7 cellular contexts compared by ENCODE assay signal in genomic region chr1:201399352-201400126, GRCh38. TPM values are rescaled to one million over a fixed set of nuclear protein-coding genes. Genes with fewer than 3 reads are reported as not detected.
DNase-seq lines count a peak whose midpoint lies in the region; ATAC-seq, FAIRE-seq and TF ChIP-seq lines count a peak whose summit lies in the region.

No MANE protein-coding gene starts in this region.

- H3K4me3 Mint-ChIP-seq in astrocyte (ENCODE audit: unreplicated experiment), result no peak overlapping the region

- WGBS in smooth muscle cell (ENCODE audit: low lambda C conversion rate), result 6% methylated on average over 49 of the region's 62 CpGs

- H3K79me2 ChIP-seq in astrocyte (ENCODE audit: insufficient read depth, low read length) (no peaks in the 10 kb centered on the region), smooth muscle cell (ENCODE audit: low read depth) (no peaks in the 10 kb centered on the region)

- H3K27ac ChIP-seq in astrocyte (ENCODE audit: low read depth, low read length) (no peak overlapping the region), smooth muscle cell (ENCODE audit: low read depth) (no peak overlapping the region)

- no peaks in the 10 kb centered on the region for H3K4me1 ChIP-seq in astrocyte (ENCODE audit: insufficient read depth, low read length)
- H3K4me1 ChIP-seq in smooth muscle cell (ENCODE audit: low read depth), result peaks cover 8% of the 10 kb centered on the region

- ATAC-seq in HG03108 (IDR thresholded peaks at IDR 0.05; ENCODE audit: unreplicated experiment), result no peak

- H3K9me3 Mint-ChIP-seq in astrocyte (ENCODE audit: unreplicated experiment), result no peaks in the 10 kb centered on the region

- H2AFZ ChIP-seq in astrocyte (ENCODE audit: low read depth, low read length), result peak overlapping the region; percentile 71
- H2AFZ ChIP-seq in smooth muscle cell (ENCODE audit: low read depth), result peak overlapping the region; percentile 69

- H4K20me1 ChIP-seq in astrocyte (ENCODE audit: insufficient read depth, low read length) (no peaks in the 10 kb centered on the region), smooth muscle cell (ENCODE audit: low read depth) (no peaks in the 10 kb centered on the region)

- peaks cover 3% of the 10 kb centered on the region for H3K36me3 Mint-ChIP-seq in astrocyte (ENCODE audit: low read depth, unreplicated experiment)

- peaks cover 33% of the 10 kb centered on the region for H3K27me3 Mint-ChIP-seq in astrocyte (ENCODE audit: low read depth, unreplicated experiment)

- H3K4me2 ChIP-seq in astrocyte (ENCODE audit: low read length), result peak overlapping the region; percentile 72
- peak overlapping the region; percentile 84 for H3K4me2 ChIP-seq in smooth muscle cell

- no peak for DNase-seq in LNCaP clone FGC (ENCODE audit: low read depth)
- no peak for DNase-seq in astrocyte (ENCODE audit: low read depth)
- peak; percentile 92 for DNase-seq in islet precursor cell
- DNase-seq in smooth muscle cell (lab: John Stamatoyannopoulos, UW; ENCODE audit: unreplicated experiment), result no peak
- no peak for DNase-seq in HCEC 1CT
- no peak for DNase-seq in stimulated activated CD4-positive, alpha-beta T cell treated with anti-CD3 and anti-CD28 coated beads, Interleukin-1b, Interleukin-23, amount 100 ng/mL, for 48 hours

- H3K27me3 ChIP-seq in astrocyte (ENCODE audit: insufficient read depth, low read length) (peaks cover 64% of the 10 kb centered on the region), smooth muscle cell (ENCODE audit: low read depth) (peaks cover 25% of the 10 kb centered on the region)

- H3K36me3 ChIP-seq in astrocyte (ENCODE audit: insufficient read depth, low read length) (no peaks in the 10 kb centered on the region), smooth muscle cell (ENCODE audit: low read depth) (no peaks in the 10 kb centered on the region)

- H3K4me3 ChIP-seq in LNCaP clone FGC (ENCODE audit: low read depth, low read length) (peak overlapping the region; percentile 93), astrocyte (ENCODE audit: insufficient read depth, low read depth, low read length) (no peak overlapping the region), smooth muscle cell (peak overlapping the region; percentile 48)

- H3F3A ChIP-seq in smooth muscle cell (ENCODE audit: low read depth), result peaks cover 24% of the 10 kb centered on the region

- peaks cover 14% of the 10 kb centered on the region for H3K4me1 Mint-ChIP-seq in astrocyte (ENCODE audit: low read depth, unreplicated experiment)

- H3K9me3 ChIP-seq in astrocyte (ENCODE audit: insufficient read depth, low read depth, low read length) (peaks cover 2% of the 10 kb centered on the region), smooth muscle cell (replicated peaks; ENCODE audit: low read depth) (no peaks in the 10 kb centered on the region)

- no peak for FAIRE-seq in astrocyte (lab: Jason Lieb, UNC)

- no peak overlapping the region for H3K27ac Mint-ChIP-seq in astrocyte (ENCODE audit: unreplicated experiment)

- H3K9ac ChIP-seq in astrocyte (ENCODE audit: low read length) (no peak overlapping the region), smooth muscle cell (ENCODE audit: low read depth) (peak overlapping the region; percentile 24)

- TF ChIP-seq CTCF in LNCaP clone FGC (IDR thresholded peaks at IDR 0.05; ENCODE audit: control insufficient read depth, extremely low read depth, insufficient read depth) (no peak), astrocyte (IDR thresholded peaks at IDR 0.05; ENCODE audit: insufficient read depth, low read depth, low read length) (no peak), smooth muscle cell (IDR thresholded peaks at IDR 0.05; ENCODE audit: borderline replicate concordance, insufficient read depth, poor library complexity, severe bottlenecking) (no peak)

RNA-seq across cellular contexts. Expression of gene LAD1, which starts 0.4 kb away (rescaled TPM):
- total RNA-seq in astrocyte (0.29 and 1.2 TPM in 2 replicates), smooth muscle cell (8.8 and 17.6 TPM in 2 replicates)
- 6.9 and 15.1 TPM in 2 replicates for polyA plus RNA-seq in smooth muscle cell

RNA-seq across cellular contexts. Expression of gene TNNI1, which starts 22.0 kb away (rescaled TPM):
- 3.0 and 3.2 TPM in 2 replicates for total RNA-seq in astrocyte
- total RNA-seq in smooth muscle cell, result 1.7 and 1.9 TPM in 2 replicates
- 8.0 and 13.8 TPM in 2 replicates for polyA plus RNA-seq in smooth muscle cell

RNA-seq across cellular contexts. Expression of gene TNNT2, which starts 22.1 kb away (rescaled TPM):
- total RNA-seq in astrocyte (2.2 and 6.1 TPM in 2 replicates), smooth muscle cell (2.6 and 4.4 TPM in 2 replicates)
- 6.3 and 6.5 TPM in 2 replicates for polyA plus RNA-seq in smooth muscle cell
